Comparison of ENCODE assay signal across 18 cellular contexts in genomic region chr4:20839957-20840356, GRCh38.
DNase-seq lines count a peak whose midpoint lies in the region; ATAC-seq and TF ChIP-seq lines count a peak whose summit lies in the region.
"Had no signal": no experiment of that assay in that cellular context is flagged by ENCODE, and none has a peak within 500 bp of the region (broad histone marks: within the 10 kb centered on the region; RNA-seq: fewer than 3 reads in every experiment).

No MANE protein-coding gene starts in this region.

- H4K5ac ChIP-seq in H9 (ENCODE audit: insufficient read length, low read depth, low read length), result no peak overlapping the region

- H3K4me1 ChIP-seq in breast epithelium (no peaks in the 10 kb centered on the region), upper lobe of right lung (peaks cover 6% of the 10 kb centered on the region), H9 (ENCODE audit: insufficient read depth, low read length) (no peaks in the 10 kb centered on the region)

- H3K27me3 Mint-ChIP-seq in MCF 10A (ENCODE audit: insufficient read depth, unreplicated experiment) (no peaks in the 10 kb centered on the region), H9 (ENCODE audit: low read depth) (no peaks in the 10 kb centered on the region)

- H3K36me3 ChIP-seq in breast epithelium, result no peaks in the 10 kb centered on the region
- no peaks in the 10 kb centered on the region for H3K36me3 ChIP-seq in upper lobe of right lung
- H3K36me3 ChIP-seq: esophagus squamous epithelium, ovary had no signal

- H3K79me1 ChIP-seq in H9 (ENCODE audit: insufficient read depth, low read depth, low read length, poor library complexity, severe bottlenecking), result no peaks in the 10 kb centered on the region

- H3K36me3 Mint-ChIP-seq in MCF 10A (ENCODE audit: insufficient read depth, unreplicated experiment), result peaks cover 6% of the 10 kb centered on the region
- H3K36me3 Mint-ChIP-seq in H9 (ENCODE audit: insufficient read depth in 1 of 3, low read depth in 3 of 3), result no peaks in the 10 kb centered on the region
- H3K36me3 Mint-ChIP-seq: brain had no signal

- H3K23me2 ChIP-seq in H9 (ENCODE audit: insufficient read length, low read depth, low read length, poor library complexity, severe bottlenecking), result no peaks in the 10 kb centered on the region

- no peak overlapping the region for H4K8ac ChIP-seq in H9 (replicated peaks; ENCODE audit: insufficient read length, low read depth, low read length)

- no peak overlapping the region for H3K4me2 ChIP-seq in H9 (ENCODE audit: insufficient read depth, insufficient read length, low read length)

- in situ Hi-C loops in astrocyte of the cerebellum (cut with HindIII; ENCODE audit: low sequenced_read_pairs), result no loop called here

- H4K20me1 ChIP-seq in H9 (ENCODE audit: control insufficient read depth, insufficient read depth, insufficient read length), result no peaks in the 10 kb centered on the region

- no peak overlapping the region for H3K18ac ChIP-seq in H9 (ENCODE audit: insufficient read length, low read depth, low read length)

- H2BK20ac ChIP-seq in H9 (ENCODE audit: low read depth, low read length, poor library complexity, severe bottlenecking), result no peak overlapping the region

- ATAC-seq in upper lobe of right lung (peak; percentile 83), HG02885 (IDR thresholded peaks at IDR 0.05; ENCODE audit: poor library complexity, unreplicated experiment) (no peak), GM21619 (IDR thresholded peaks at IDR 0.05; ENCODE audit: unreplicated experiment) (no peak)
- ATAC-seq: K562, left lobe of liver, Panc1 had no signal

- H3T11ph ChIP-seq in H9 (ENCODE audit: low read length), result no peak overlapping the region

- H3K4me3 Mint-ChIP-seq in MCF 10A (ENCODE audit: unreplicated experiment), result no peak overlapping the region
- H3K4me3 Mint-ChIP-seq in H9, result no peak overlapping the region
- H3K4me3 Mint-ChIP-seq: brain had no signal

- no peak overlapping the region for H3K27ac ChIP-seq in breast epithelium
- H3K27ac ChIP-seq in upper lobe of right lung, result no peak overlapping the region
- no peak overlapping the region for H3K27ac ChIP-seq in H9 (ENCODE audit: insufficient read length, low read depth, low read length)
- H3K27ac ChIP-seq: esophagus squamous epithelium, ovary had no signal

- no peak overlapping the region for H3K4ac ChIP-seq in H9 (ENCODE audit: low read depth, low read length)

- TF ChIP-seq CTCF in MCF 10A (IDR thresholded peaks at IDR 0.05; ENCODE audit: unreplicated experiment), result no peak
- TF ChIP-seq CTCF in breast epithelium (IDR thresholded peaks at IDR 0.05), result no peak
- no peak for TF ChIP-seq CTCF in astrocyte of the cerebellum (IDR thresholded peaks at IDR 0.05; ENCODE audit: low read depth, low read length, missing control alignments)
- no peak for TF ChIP-seq CTCF in upper lobe of right lung (IDR thresholded peaks at IDR 0.05)
- TF ChIP-seq CTCF in H9 (conservative IDR thresholded peaks at IDR 0.05), result no peak

- WGBS in H9 (ENCODE audit: extremely low coverage, insufficient read length, low lambda C conversion rate), result no CpG with 5 or more reads among the region's 1 CpG

- no peaks in the 10 kb centered on the region for H3K9me3 ChIP-seq in breast epithelium
- no peaks in the 10 kb centered on the region for H3K9me3 ChIP-seq in upper lobe of right lung
- no peaks in the 10 kb centered on the region for H3K9me3 ChIP-seq in H9 (ENCODE audit: control insufficient read depth, low read depth, low read length)
- H3K9me3 ChIP-seq: esophagus squamous epithelium, ovary had no signal

- CTCF ChIA-PET in MCF 10A (lab: Yijun Ruan, JAX), result no interaction called here

- peaks cover 24% of the 10 kb centered on the region for H3K4me1 Mint-ChIP-seq in MCF 10A (ENCODE audit: insufficient read depth, unreplicated experiment)
- peaks cover 0 to 6% of the 10 kb centered on the region in 2 experiments; a peak in 2 of 4 replicates for H3K4me1 Mint-ChIP-seq in H9

- no peak overlapping the region for H2BK12ac ChIP-seq in H9 (ENCODE audit: insufficient read length, low read depth, low read length)

- H2BK120ac ChIP-seq in H9 (ENCODE audit: low read depth, low read length, poor library complexity, severe bottlenecking), result no peak overlapping the region

- H3K9ac ChIP-seq in H9 (ENCODE audit: extremely low read depth, insufficient read length, low read length), result no peak overlapping the region

- H3K27ac Mint-ChIP-seq in MCF 10A (ENCODE audit: low read depth, unreplicated experiment) (peak overlapping the region; percentile 21), H9 (no peak overlapping the region)
- H3K27ac Mint-ChIP-seq: brain had no signal

- H3K56ac ChIP-seq in H9 (ENCODE audit: insufficient read length, low read depth, low read length), result no peak overlapping the region

- H2BK15ac ChIP-seq in H9 (ENCODE audit: low read depth, low read length), result no peak overlapping the region

- no peak for TF ChIP-seq POLR2A in breast epithelium (IDR thresholded peaks at IDR 0.05)

- peak; percentile 53 for DNase-seq in MCF 10A (ENCODE audit: unreplicated experiment)
- DNase-seq in breast epithelium (ENCODE audit: low spot score in 2 of 2), result no peak
- DNase-seq in astrocyte of the cerebellum (ENCODE audit: low read depth), result peak; percentile 19
- DNase-seq in hepatic stellate cell (ENCODE audit: low spot score), result peak; percentile 36
- no peak for DNase-seq in upper lobe of right lung
- no peak for DNase-seq in H9
- DNase-seq: 8988T; DND-41; esophagus squamous epithelium; NCI-H2029 treated with DMSO at 0.1 percent for 48 hours; ovary; stimulated activated naive CD4-positive, alpha-beta T cell had no signal

- POLR2A ChIA-PET in MCF 10A (lab: Yijun Ruan, JAX), result interaction anchor here (1.1 kb wide), 2 partner anchors 10 to 19 kb away, joined by 3 read pairs; no protein-coding TSS in a partner anchor

- no peaks in the 10 kb centered on the region for H3K79me2 ChIP-seq in H9 (ENCODE audit: insufficient read depth, low read length)

- H3K27me3 ChIP-seq in breast epithelium (no peaks in the 10 kb centered on the region), upper lobe of right lung (no peaks in the 10 kb centered on the region), H9 (ENCODE audit: insufficient read depth, low read length) (no peaks in the 10 kb centered on the region)
- H3K27me3 ChIP-seq: esophagus squamous epithelium, ovary had no signal

- H3K23ac ChIP-seq in H9 (ENCODE audit: insufficient read length, low read depth, low read length), result no peak overlapping the region

- no peak overlapping the region for H4K91ac ChIP-seq in H9 (ENCODE audit: insufficient read length, low read depth, low read length)

- H3K4me3 ChIP-seq in breast epithelium, result no peak overlapping the region
- H3K4me3 ChIP-seq in astrocyte of the cerebellum (ENCODE audit: low read depth, low read length), result no peak overlapping the region
- H3K4me3 ChIP-seq in upper lobe of right lung, result no peak overlapping the region
- H3K4me3 ChIP-seq: esophagus squamous epithelium, K562, ovary had no signal

- H2BK5ac ChIP-seq in H9 (ENCODE audit: insufficient read length, low read length), result no peak overlapping the region

- H3K14ac ChIP-seq in H9 (ENCODE audit: insufficient read depth, low read length), result no peak overlapping the region

- BruUV-seq in MCF 10A (replicated peaks; lab: Mats Ljungman, UMichigan), result no TSS peak

- H2AK5ac ChIP-seq in H9 (ENCODE audit: insufficient read length, low read length), result no peak overlapping the region

- H3K9me3 Mint-ChIP-seq in MCF 10A (ENCODE audit: unreplicated experiment) (peaks cover 19% of the 10 kb centered on the region), H9 (no peaks in the 10 kb centered on the region)

- intact Hi-C loops in MCF 10A (cut with micrococcal nuclease) (no loop called here), breast epithelium (cut with DNase I; ENCODE audit: low total_unique reads) (no loop called here), upper lobe of right lung (cut with DNase I) (no loop called here)

- no peak overlapping the region for H2AFZ ChIP-seq in H9 (ENCODE audit: low read length)

Comparison
In these comparisons a context has a peak if more than half of its experiments do, and no peak if none do; other contexts are left out.
1. DNase-seq: peak in MCF 10A (single experiment), astrocyte of the cerebellum (single experiment) and hepatic stellate cell (single experiment); none in breast epithelium (0 of 2), upper lobe of right lung (single experiment) and H9 (single experiment).